In genomic region chr12:123675436-123675835, GRCh38 we compare ENCODE assay signal across 36 cellular contexts.
"Had no signal": no experiment of that assay in that cellular context is flagged by ENCODE, and none has a peak within 500 bp of the region (broad histone marks: within the 10 kb centered on the region; RNA-seq: fewer than 3 reads in every experiment).

No MANE protein-coding gene starts in this region.

- H3K27me3 Mint-ChIP-seq: activated naive CD4-positive, alpha-beta T cell treated with anti-CD3 and anti-CD28 coated beads, Interleukin-2, amount 10 ng/mL, durations not matched to agents 7 days and 5 days; activated naive CD4-positive, alpha-beta T cell treated with anti-CD3 and anti-CD28 coated beads, Interleukin-2, amount 50 U/mL, for 24 hours; activated naive CD8-positive, alpha-beta T cell; activated naive CD8-positive, alpha-beta T cell treated with anti-CD3 and anti-CD28 coated beads for 36 hours; activated naive CD8-positive, alpha-beta T cell treated with anti-CD3 and anti-CD28 coated beads, Interleukin-2, amount 10 ng/mL, durations not matched to agents 7 days and 5 days; activated naive CD8-positive, alpha-beta T cell treated with anti-CD3 and anti-CD28 coated beads, Interleukin-2, amount 50 U/mL, for 24 hours; activated T-cell treated with anti-CD3 and anti-CD28 coated beads, Interleukin-2, amount 50 U/mL, for 24 hours; activated T-helper 17 cell treated with anti-CD3 and anti-CD28 coated beads, Interleukin-2, amount 50 U/mL, for 72 hours; central memory CD8-positive, alpha-beta T cell had no signal

- H3K27ac Mint-ChIP-seq: activated naive CD4-positive, alpha-beta T cell treated with anti-CD3 and anti-CD28 coated beads for 36 hours; activated naive CD4-positive, alpha-beta T cell treated with anti-CD3 and anti-CD28 coated beads, Interleukin-2, amount 10 ng/mL, durations not matched to agents 7 days and 5 days; activated naive CD4-positive, alpha-beta T cell treated with anti-CD3 and anti-CD28 coated beads, Interleukin-2, amount 50 U/mL, for 24 hours; activated naive CD4-positive, alpha-beta T cell treated with anti-CD3 and anti-CD28 coated beads, Interleukin-2, amount 50 U/mL, for 72 hours; activated naive CD8-positive, alpha-beta T cell; activated naive CD8-positive, alpha-beta T cell treated with anti-CD3 and anti-CD28 coated beads for 36 hours; activated naive CD8-positive, alpha-beta T cell treated with anti-CD3 and anti-CD28 coated beads, Interleukin-2, amount 10 ng/mL, durations not matched to agents 7 days and 5 days; activated naive CD8-positive, alpha-beta T cell treated with anti-CD3 and anti-CD28 coated beads, Interleukin-2, amount 50 U/mL, for 24 hours; activated T-cell treated with anti-CD3 and anti-CD28 coated beads, Interleukin-2, amount 50 U/mL, for 24 hours; activated T-cell treated with anti-CD3 and anti-CD28 coated beads, Interleukin-2, amount 50 U/mL, for 72 hours; activated T-helper 1 cell treated with anti-CD3 and anti-CD28 coated beads, Interleukin-12 subunit alpha, Interleukin-12 subunit beta, Interleukin-2, Interleukin-4 antibody, amounts not matched to agents 30 ng/mL and 10 ng/mL and 1 ng/mL, durations not matched to agents 14 hours and 24 hours and 36 hours; activated T-helper 17 cell treated with anti-CD3 and anti-CD28 coated beads, Interleukin-2, amount 50 U/mL, for 72 hours; activated T-helper 2 cell treated with anti-CD3 and anti-CD28 coated beads, Interferon-gamma antibody, Interleukin-2, Interleukin-4, amounts not matched to agents 10 μg/mL and 5 μg/mL and 100 μg/mL, durations not matched to agents 14 hours and 24 hours and 36 hours had no signal

- H3K36me3 Mint-ChIP-seq: activated naive CD4-positive, alpha-beta T cell treated with anti-CD3 and anti-CD28 coated beads, Interleukin-2, amount 50 U/mL, for 72 hours; activated naive CD8-positive, alpha-beta T cell treated with anti-CD3 and anti-CD28 coated beads, Interleukin-2, amount 10 ng/mL, durations not matched to agents 7 days and 5 days had no signal

- DNase-seq: activated effector memory CD4-positive, alpha-beta T cell treated with anti-CD3 and anti-CD28 coated beads, Interleukin-2, amount 50 U/mL, for 16 hours; activated effector memory CD4-positive, alpha-beta T cell treated with Interleukin-2 at 50 U/mL for 16 hours; activated gamma-delta T cell; activated gamma-delta T cell treated with Interleukin-2 at 50 U/mL for 16 hours; activated naive CD4-positive, alpha-beta T cell; activated naive CD4-positive, alpha-beta T cell treated with anti-CD3 and anti-CD28 coated beads for 36 hours; activated naive CD4-positive, alpha-beta T cell treated with anti-CD3 and anti-CD28 coated beads, Interleukin-2, amount 10 ng/mL, durations not matched to agents 7 days and 5 days; activated naive CD4-positive, alpha-beta T cell treated with anti-CD3 and anti-CD28 coated beads, Interleukin-2, amount 50 U/mL, for 16 hours; activated naive CD4-positive, alpha-beta T cell treated with Interleukin-2 at 50 U/mL for 16 hours; activated naive CD8-positive, alpha-beta T cell treated with anti-CD3 and anti-CD28 coated beads for 36 hours; activated naive CD8-positive, alpha-beta T cell treated with anti-CD3 and anti-CD28 coated beads, Interleukin-2, amount 10 ng/mL, durations not matched to agents 7 days and 5 days; activated naive CD8-positive, alpha-beta T cell treated with anti-CD3 and anti-CD28 coated beads, Interleukin-2, amount 50 U/mL, for 24 hours; activated T-cell treated with anti-CD3 and anti-CD28 coated beads, Interleukin-2, amount 50 U/mL, for 1 hour; activated T-cell treated with anti-CD3 and anti-CD28 coated beads, Interleukin-2, amount 50 U/mL, for 24 hours; activated T-cell treated with anti-CD3 and anti-CD28 coated beads, Interleukin-2, amount 50 U/mL, for 4 hours; activated T-cell treated with anti-CD3 and anti-CD28 coated beads, Interleukin-2, amount 50 U/mL, for 48 hours; activated T-cell treated with anti-CD3 and anti-CD28 coated beads, Interleukin-2, amount 50 U/mL, for 72 hours; adrenal gland; amniotic stem cell; amygdala; aorta; body of pancreas; brain microvascular endothelial cell; central memory CD4-positive, alpha-beta T cell; cerebellar nuclear complex had no signal

- H3K9me3 Mint-ChIP-seq: activated naive CD4-positive, alpha-beta T cell treated with anti-CD3 and anti-CD28 coated beads for 36 hours; activated naive CD4-positive, alpha-beta T cell treated with anti-CD3 and anti-CD28 coated beads, Interleukin-2, amount 10 ng/mL, durations not matched to agents 7 days and 5 days; activated naive CD4-positive, alpha-beta T cell treated with anti-CD3 and anti-CD28 coated beads, Interleukin-2, amount 50 U/mL, for 24 hours; activated naive CD4-positive, alpha-beta T cell treated with anti-CD3 and anti-CD28 coated beads, Interleukin-2, amount 50 U/mL, for 72 hours; activated naive CD8-positive, alpha-beta T cell treated with anti-CD3 and anti-CD28 coated beads for 36 hours; activated naive CD8-positive, alpha-beta T cell treated with anti-CD3 and anti-CD28 coated beads, Interleukin-2, amount 10 ng/mL, durations not matched to agents 7 days and 5 days; activated naive CD8-positive, alpha-beta T cell treated with anti-CD3 and anti-CD28 coated beads, Interleukin-2, amount 50 U/mL, for 24 hours; activated T-cell treated with anti-CD3 and anti-CD28 coated beads, Interleukin-2, amount 50 U/mL, for 24 hours; activated T-cell treated with anti-CD3 and anti-CD28 coated beads, Interleukin-2, amount 50 U/mL, for 4 hours; activated T-cell treated with anti-CD3 and anti-CD28 coated beads, Interleukin-2, amount 50 U/mL, for 72 hours; activated T-helper 1 cell treated with anti-CD3 and anti-CD28 coated beads, Interleukin-12 subunit alpha, Interleukin-12 subunit beta, Interleukin-2, Interleukin-4 antibody, amounts not matched to agents 30 ng/mL and 10 ng/mL and 1 ng/mL, durations not matched to agents 14 hours and 24 hours and 36 hours; activated T-helper 17 cell treated with anti-CD3 and anti-CD28 coated beads, Interleukin-2, amount 50 U/mL, for 72 hours; activated T-helper 2 cell treated with anti-CD3 and anti-CD28 coated beads, Interferon-gamma antibody, Interleukin-2, Interleukin-4, amounts not matched to agents 10 μg/mL and 5 μg/mL and 100 μg/mL, durations not matched to agents 14 hours and 24 hours and 36 hours; brain; central memory CD8-positive, alpha-beta T cell had no signal

- H3K4me3 Mint-ChIP-seq: activated naive CD4-positive, alpha-beta T cell treated with anti-CD3 and anti-CD28 coated beads for 36 hours; activated naive CD4-positive, alpha-beta T cell treated with anti-CD3 and anti-CD28 coated beads, Interleukin-2, amount 10 ng/mL, durations not matched to agents 7 days and 5 days; activated naive CD4-positive, alpha-beta T cell treated with anti-CD3 and anti-CD28 coated beads, Interleukin-2, amount 50 U/mL, for 24 hours; activated naive CD8-positive, alpha-beta T cell; activated naive CD8-positive, alpha-beta T cell treated with anti-CD3 and anti-CD28 coated beads for 36 hours; activated naive CD8-positive, alpha-beta T cell treated with anti-CD3 and anti-CD28 coated beads, Interleukin-2, amount 10 ng/mL, durations not matched to agents 7 days and 5 days; activated naive CD8-positive, alpha-beta T cell treated with anti-CD3 and anti-CD28 coated beads, Interleukin-2, amount 50 U/mL, for 24 hours; activated T-cell treated with anti-CD3 and anti-CD28 coated beads, Interleukin-2, amount 50 U/mL, for 24 hours; activated T-cell treated with anti-CD3 and anti-CD28 coated beads, Interleukin-2, amount 50 U/mL, for 4 hours; activated T-cell treated with anti-CD3 and anti-CD28 coated beads, Interleukin-2, amount 50 U/mL, for 72 hours; activated T-helper 1 cell treated with anti-CD3 and anti-CD28 coated beads, Interleukin-12 subunit alpha, Interleukin-12 subunit beta, Interleukin-2, Interleukin-4 antibody, amounts not matched to agents 30 ng/mL and 10 ng/mL and 1 ng/mL, durations not matched to agents 14 hours and 24 hours and 36 hours; activated T-helper 17 cell treated with anti-CD3 and anti-CD28 coated beads, Interleukin-2, amount 50 U/mL, for 72 hours; central memory CD8-positive, alpha-beta T cell had no signal

- H3K27ac ChIP-seq: adrenal gland, ascending aorta, body of pancreas, brain microvascular endothelial cell, breast epithelium, cardiac muscle cell had no signal
